Comparison of ENCODE assay signal across 14 cellular contexts in the genomic region with DNA sequence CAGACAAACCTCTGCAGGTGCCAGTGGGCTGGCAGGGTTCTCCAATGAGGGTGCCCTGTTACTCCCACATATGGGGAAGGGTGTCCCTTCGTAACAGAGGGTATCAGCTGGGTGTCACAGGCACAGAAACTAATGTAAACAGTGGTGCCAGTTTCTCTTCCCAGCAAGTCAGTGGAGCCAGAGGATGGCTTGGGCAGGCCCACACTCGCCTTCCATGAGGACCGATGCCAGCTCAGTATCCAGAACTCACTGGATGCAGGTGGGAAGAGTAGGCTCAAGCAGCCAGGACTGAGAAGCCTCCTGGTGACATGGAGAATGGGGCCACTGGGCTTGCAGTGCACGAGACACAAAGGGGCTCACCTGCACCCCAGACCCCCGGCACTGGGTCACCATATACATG. TPM values are rescaled to one million over a fixed set of nuclear protein-coding genes. Genes with fewer than 3 reads are reported as not detected.
"Had no signal": no experiment of that assay in that cellular context is flagged by ENCODE, and none has a peak within 500 bp of the region (broad histone marks: within the 10 kb centered on the region; RNA-seq: fewer than 3 reads in every experiment).

No MANE protein-coding gene starts in this region.

- H3K36me3 ChIP-seq: gastroesophageal sphincter, stomach, upper lobe of left lung had no signal

- H3K27ac ChIP-seq: epithelial cell of prostate, gastroesophageal sphincter, stomach, testis, upper lobe of left lung had no signal

- H3K4me3 ChIP-seq: gastroesophageal sphincter, stomach, testis, upper lobe of left lung had no signal

- DNase-seq: activated CD4-positive, alpha-beta T cell treated with anti-CD3 and anti-CD28 coated beads, Interleukin-2, amount 10 ng/mL, durations not matched to agents 24 days and 14 days; activated CD4-positive, CD25-positive, alpha-beta regulatory T cell; activated naive CD8-positive, alpha-beta T cell treated with anti-CD3 and anti-CD28 coated beads for 36 hours; anterior cingulate cortex; effector memory CD4-positive, alpha-beta T cell; stimulated activated CD4-positive, alpha-beta T cell treated with anti-CD3 and anti-CD28 coated beads, Interleukin-12 subunit alpha, Interleukin-12 subunit beta, amount 100 ng/mL, for 4 hours; stimulated activated CD4-positive, alpha-beta T cell treated with anti-CD3 and anti-CD28 coated beads, Interleukin-2, amount 100 ng/mL, for 24 hours; stomach; testis; upper lobe of left lung had no signal

- ATAC-seq: gastroesophageal sphincter had no signal

- H3K9me3 ChIP-seq: gastroesophageal sphincter, stomach, testis, upper lobe of left lung had no signal

- H3K27me3 ChIP-seq: testis, upper lobe of left lung had no signal

- H3K4me1 ChIP-seq: gastroesophageal sphincter, stomach, testis, upper lobe of left lung had no signal

RNA-seq across cellular contexts. Expression of a gene that starts 30.4 kb away (rescaled TPM):
- total RNA-seq: activated T-helper 1 cell treated with anti-CD3 and anti-CD28 coated beads, Interleukin-12 subunit alpha, Interleukin-12 subunit beta, Interleukin-2, Interleukin-4 antibody, amounts not matched to agents 30 ng/mL and 10 ng/mL and 1 ng/mL, durations not matched to agents 14 hours and 24 hours and 36 hours; osteocyte had no signal
